ENCODE assay signal across 20 cellular contexts in the genomic region with DNA sequence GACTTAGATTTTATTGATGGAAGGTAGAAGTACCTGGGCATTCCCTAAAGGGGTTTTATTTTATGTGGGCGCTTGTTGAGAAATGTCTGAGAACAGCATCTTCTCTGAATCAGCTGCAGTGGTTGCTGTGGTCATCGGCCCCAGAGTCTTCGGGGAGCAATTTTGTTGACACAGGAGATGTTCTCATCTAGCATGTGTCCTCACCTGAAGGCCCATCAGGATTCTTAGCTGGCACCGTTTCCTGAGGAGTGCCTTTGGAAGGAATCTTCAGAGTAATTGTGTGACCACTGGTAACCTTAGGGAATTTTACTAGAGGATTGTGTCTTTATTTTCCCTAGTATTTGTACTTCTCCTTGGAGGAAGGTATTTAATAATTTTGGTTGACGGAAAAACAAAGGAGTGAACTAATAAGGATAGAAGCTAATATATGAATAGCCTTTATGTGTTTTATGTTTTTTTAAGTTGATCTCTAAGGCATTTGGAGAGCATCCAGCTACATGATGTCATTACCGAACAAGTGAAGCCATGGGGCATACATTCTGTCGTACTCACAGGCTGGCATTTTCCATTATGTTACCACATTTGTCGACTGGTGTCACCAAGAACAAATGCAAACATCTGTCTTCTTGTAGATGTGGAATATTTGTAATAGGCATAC. TPM values are rescaled to one million over a fixed set of nuclear protein-coding genes. Genes with fewer than 3 reads are reported as not detected.
DNase-seq lines count a peak whose midpoint lies in the region; ATAC-seq and TF ChIP-seq lines count a peak whose summit lies in the region.
"Had no signal": no experiment of that assay in that cellular context is flagged by ENCODE, and none has a peak within 500 bp of the region (broad histone marks: within the 10 kb centered on the region; RNA-seq: fewer than 3 reads in every experiment).

No MANE protein-coding gene starts in this region.

- no peaks in the 10 kb centered on the region for H3K36me3 ChIP-seq in GM23248 (ENCODE audit: low read depth)
- H3K36me3 ChIP-seq in RWPE2 (ENCODE audit: low read depth): no peaks in the 10 kb centered on the region
- H3K36me3 ChIP-seq in endodermal cell (ENCODE audit: control insufficient read depth, insufficient read depth, low read length): peaks cover 27% of the 10 kb centered on the region
- no peaks in the 10 kb centered on the region for H3K36me3 ChIP-seq in vagina
- H3K36me3 ChIP-seq: HAP-1 had no signal

- H3K36me3 Mint-ChIP-seq in endodermal cell (ENCODE audit: low read depth): peaks cover 17% of the 10 kb centered on the region

- DNase-seq in GM23248 (peak; percentile 24), RWPE2 (ENCODE audit: low spot score) (no peak), endodermal cell (no peak), lung microvascular endothelial cell (ENCODE audit: low read depth in 2 of 2) (peak; percentile 43 to 71), vagina (ENCODE audit: extremely low spot score in 2 of 2) (no peak), COR-L47 (lab: John Stamatoyannopoulos, UW) (no peak)
- no peak for DNase-seq in activated CD8-positive, alpha-beta memory T cell treated with anti-CD3 and anti-CD28 coated beads, Interleukin-2, amount 50 U/mL, for 4 hours
- no peak for DNase-seq in NK-92 treated with Interleukin-12 subunit alpha and Interleukin-12 subunit beta, amount 100 ng/mL, for 24 hours (lab: John Stamatoyannopoulos, UW)
- DNase-seq: activated CD4-positive, CD25-positive, alpha-beta regulatory T cell treated with anti-CD3 and anti-CD28 coated beads, Interleukin-2, amount 50 U/mL, for 72 hours; activated naive CD4-positive, alpha-beta T cell treated with Interleukin-2 at 50 U/mL for 16 hours; DND-41; effector CD8-positive, alpha-beta T cell; left cardiac atrium; NCI-H1694 treated with DMSO at 0.1 percent for 48 hours; NCI-H748 treated with DMSO at 0.1 percent for 48 hours had no signal

- H3K9me3 Mint-ChIP-seq in endodermal cell: peaks cover 24% of the 10 kb centered on the region
- H3K9me3 Mint-ChIP-seq: stimulated activated naive CD8-positive, alpha-beta T cell treated with anti-CD3 and anti-CD28 coated beads, Interleukin-15, Interleukin-2, amounts not matched to agents 100 ng/mL and 50 ng/mL, for 24 hours; T-helper 1 cell treated with Interleukin-12 subunit alpha and Interleukin-12 subunit beta and Interleukin-4 antibody, amounts not matched to agents 30 μg/mL and 1 μg/mL, for 36 hours had no signal

- no peaks in the 10 kb centered on the region for H3K27me3 Mint-ChIP-seq in endodermal cell (ENCODE audit: insufficient read depth)
- H3K27me3 Mint-ChIP-seq: stimulated activated naive CD8-positive, alpha-beta T cell treated with anti-CD3 and anti-CD28 coated beads, Interleukin-15, Interleukin-2, amounts not matched to agents 100 ng/mL and 50 ng/mL, for 24 hours had no signal

- H3K27ac Mint-ChIP-seq in endodermal cell: no peak overlapping the region
- H3K27ac Mint-ChIP-seq: stimulated activated naive CD8-positive, alpha-beta T cell treated with anti-CD3 and anti-CD28 coated beads, Interleukin-15, Interleukin-2, amounts not matched to agents 100 ng/mL and 50 ng/mL, for 24 hours; T-helper 1 cell treated with Interleukin-12 subunit alpha and Interleukin-12 subunit beta and Interleukin-4 antibody, amounts not matched to agents 30 μg/mL and 1 μg/mL, for 36 hours had no signal

- H3K4me2 ChIP-seq in GM23248 (ENCODE audit: unreplicated experiment): no peak overlapping the region
- H3K4me2 ChIP-seq: hepatocyte had no signal

- in situ Hi-C loops in GM23248 (cut with MboI): no loop called here

- no peaks in the 10 kb centered on the region for H3F3A ChIP-seq in GM23248 (ENCODE audit: insufficient read depth)

- H3K4me1 ChIP-seq in GM23248 (ENCODE audit: insufficient read depth) (no peaks in the 10 kb centered on the region), RWPE2 (ENCODE audit: insufficient read depth, poor library complexity, severe bottlenecking) (peaks cover 33% of the 10 kb centered on the region), endodermal cell (ENCODE audit: control insufficient read depth, insufficient read depth, low read length) (no peaks in the 10 kb centered on the region), vagina (peaks cover 8% of the 10 kb centered on the region)
- H3K4me1 ChIP-seq: HAP-1 had no signal

- no peaks in the 10 kb centered on the region for H3K27me3 ChIP-seq in GM23248 (replicated peaks; ENCODE audit: insufficient read depth)
- H3K27me3 ChIP-seq in RWPE2 (ENCODE audit: insufficient read depth, poor library complexity, severe bottlenecking): no peaks in the 10 kb centered on the region
- H3K27me3 ChIP-seq in endodermal cell (ENCODE audit: control insufficient read depth, insufficient read depth, low read length, poor library complexity, severe bottlenecking): no peaks in the 10 kb centered on the region
- H3K27me3 ChIP-seq in vagina: no peaks in the 10 kb centered on the region
- H3K27me3 ChIP-seq: hepatocyte had no signal

- H3K9me2 ChIP-seq in GM23248 (ENCODE audit: insufficient read depth): no peaks in the 10 kb centered on the region

- H3K4me3 ChIP-seq in GM23248 (no peak overlapping the region), RWPE2 (ENCODE audit: severe bottlenecking) (no peak overlapping the region), endodermal cell (ENCODE audit: low read length) (peak overlapping the region; percentile 28), vagina (no peak overlapping the region)
- H3K4me3 ChIP-seq: HAP-1, hepatocyte had no signal

- intact Hi-C loops in vagina (cut with DNase I): no loop called here

- TF ChIP-seq POLR2A in vagina (IDR thresholded peaks at IDR 0.05): no peak

- H3K9ac ChIP-seq in GM23248 (no peak overlapping the region), endodermal cell (ENCODE audit: extremely low read depth, low read length, poor library complexity, severe bottlenecking) (no peak overlapping the region)

- H3K9me3 ChIP-seq in GM23248 (ENCODE audit: low read depth) (no peaks in the 10 kb centered on the region), RWPE2 (ENCODE audit: severe bottlenecking) (no peaks in the 10 kb centered on the region), endodermal cell (ENCODE audit: control insufficient read depth, low read length) (peaks cover 51% of the 10 kb centered on the region), vagina (no peaks in the 10 kb centered on the region)
- H3K9me3 ChIP-seq: HAP-1 had no signal

- WGBS in GM23248 (ENCODE audit: low coverage in 1 of 2, low lambda C conversion rate in 2 of 2, missing lambda C conversion rate in 2 of 2), 2 experiments: 97% methylated on average over 8 of the region's 8 CpGs
- 96 to 100% methylated on average over 7 to 8 of the region's 8 CpGs for WGBS in endodermal cell (ENCODE audit: insufficient coverage in 1 of 2, insufficient read length in 1 of 2), 2 experiments

- H3K4me3 Mint-ChIP-seq in endodermal cell: no peak overlapping the region
- H3K4me3 Mint-ChIP-seq: stimulated activated naive CD8-positive, alpha-beta T cell treated with anti-CD3 and anti-CD28 coated beads, Interleukin-15, Interleukin-2, amounts not matched to agents 100 ng/mL and 50 ng/mL, for 24 hours; T-helper 1 cell treated with Interleukin-12 subunit alpha and Interleukin-12 subunit beta and Interleukin-4 antibody, amounts not matched to agents 30 μg/mL and 1 μg/mL, for 36 hours had no signal

- H3K79me2 ChIP-seq in GM23248 (ENCODE audit: insufficient read depth): peaks cover 32% of the 10 kb centered on the region

- H2AFZ ChIP-seq in GM23248: no peak overlapping the region
- H2AFZ ChIP-seq: hepatocyte had no signal

- 0 out of 2 replicates have a peak, but pooled peaks cover 5% of the 10 kb centered on the region for H4K20me1 ChIP-seq in GM23248 (ENCODE audit: insufficient read depth)

- TF ChIP-seq CTCF in RWPE2 (IDR thresholded peaks at IDR 0.05; ENCODE audit: poor library complexity, severe bottlenecking): no peak
- no peak for TF ChIP-seq CTCF in endodermal cell (conservative IDR thresholded peaks at IDR 0.05)
- TF ChIP-seq CTCF in vagina (IDR thresholded peaks at IDR 0.05): no peak

- ATAC-seq in RWPE2 (ENCODE audit: low read depth): peak; percentile 58; the same call in 2 of the 3 replicates
- ATAC-seq: left cardiac atrium had no signal

- no peak overlapping the region for H3K27ac ChIP-seq in GM23248
- H3K27ac ChIP-seq in RWPE2 (ENCODE audit: poor library complexity, severe bottlenecking): peak overlapping the region; percentile 55
- no peak overlapping the region for H3K27ac ChIP-seq in endodermal cell (ENCODE audit: low read depth, low read length)
- no peak overlapping the region for H3K27ac ChIP-seq in vagina
- H3K27ac ChIP-seq: hepatocyte, HL-60 had no signal

- peaks cover 4% of the 10 kb centered on the region for H3K4me1 Mint-ChIP-seq in endodermal cell

RNA-seq across cellular contexts. Expression of a gene that starts 41.7 kb away (rescaled TPM):
- total RNA-seq in GM23248 (2014; rRNA removed; shearing (Covaris generic)): 23.8 and 38.7 TPM in 2 replicates
- 18.2 and 21.5 TPM in 2 replicates for polyA plus RNA-seq in GM23248 (2016; fragmentation: Nextera tagmentation; extraction: Ambion mirVana)
- total RNA-seq in endodermal cell (100 to 1,000 TPM; 102 to 103 TPM), lung microvascular endothelial cell (53.4 and 103 TPM in 2 replicates), vagina (79.8 TPM)
- 24.6 TPM for polyA plus RNA-seq in endodermal cell (2013, experiment 1 of 2)
- 26.8 TPM for polyA plus RNA-seq in endodermal cell (2013, experiment 2 of 2)

Comparison
In these comparisons a context has a peak if more than half of its experiments do, and no peak if none do; other contexts are left out.
1. DNase-seq: peak in GM23248 (single experiment) and lung microvascular endothelial cell (2 of 2); none in RWPE2 (single experiment), endodermal cell (single experiment), activated CD8-positive, alpha-beta memory T cell treated with anti-CD3 and anti-CD28 coated beads, Interleukin-2, amount 50 U/mL, for 4 hours (single experiment), NK-92 treated with Interleukin-12 subunit alpha and Interleukin-12 subunit beta, amount 100 ng/mL, for 24 hours (single experiment), vagina (0 of 2) and COR-L47 (single experiment).